7 cellular contexts compared by ENCODE assay signal in genomic region chr10:77641788-77642397, GRCh38. TPM values are rescaled to one million over a fixed set of nuclear protein-coding genes. Genes with fewer than 3 reads are reported as not detected.
DNase-seq lines count a peak whose midpoint lies in the region; ATAC-seq, FAIRE-seq and TF ChIP-seq lines count a peak whose summit lies in the region.

No MANE protein-coding gene starts in this region.

- peak; percentile 90 for FAIRE-seq in G401.6 (lab: Jason Lieb, UNC)
- peak; percentile 90 for FAIRE-seq in RCC 7860 (lab: Jason Lieb, UNC)

- in situ Hi-C loops in gastrocnemius medialis (cut with MboI; ENCODE audit: low sequenced_read_pairs in 4 of 4), result loop anchor here (5.0 to 10.0 kb wide), 6 partner anchors 240 to 477 kb away; no protein-coding TSS in a partner anchor

- no peaks in the 10 kb centered on the region for H3K9me3 ChIP-seq in gastrocnemius medialis

- H3K36me3 ChIP-seq in gastrocnemius medialis, result no peaks in the 10 kb centered on the region

- H3K4me3 ChIP-seq in gastrocnemius medialis, result no peak overlapping the region

- DNase-seq in Kasumi-1 (lab: John Stamatoyannopoulos, UW) (peak; percentile 84 to 91), RCC 7860 (ENCODE audit: low spot score) (peak; percentile 70), amniotic stem cell (lab: John Stamatoyannopoulos, UW) (peak; percentile 81), left cardiac atrium (peak; percentile 64), gastrocnemius medialis (peak in 1 of 2 donors; percentile 49), posterior vena cava (ENCODE audit: low spot score) (no peak)

- intact Hi-C loops in left cardiac atrium (cut with DNase I) (loop anchor here (2.0 to 10.0 kb wide), 5 partner anchors 147 to 467 kb away; no protein-coding TSS in a partner anchor), gastrocnemius medialis (cut with DNase I; ENCODE audit: low total_unique reads) (loop anchor here (1.0 to 2.0 kb wide), 4 partner anchors 211 to 477 kb away; no protein-coding TSS in a partner anchor), posterior vena cava (cut with DNase I) (loop anchor here (2.0 to 5.0 kb wide), 4 partner anchors 230 to 477 kb away; no protein-coding TSS in a partner anchor)

- TF ChIP-seq POLR2A in gastrocnemius medialis (IDR thresholded peaks at IDR 0.05), result no peak

- TF ChIP-seq CTCF in gastrocnemius medialis (IDR thresholded peaks at IDR 0.05 in 4 of 5, conservative IDR thresholded peaks at IDR 0.05 in 1 of 5), result peak; percentile 83 to 95 (median 90)

- peaks cover 0 to 3% (median 0%) of the 10 kb centered on the region in 3 donors for H3K27me3 ChIP-seq in gastrocnemius medialis

- peak overlapping the region in 1 of 4 donors; percentile 13 for H3K27ac ChIP-seq in gastrocnemius medialis

- no peak for ATAC-seq in left cardiac atrium
- peak; percentile 21 to 31 for ATAC-seq in gastrocnemius medialis

- peaks cover 3 to 6% of the 10 kb centered on the region in 2 donors for H3K4me1 ChIP-seq in gastrocnemius medialis

RNA-seq across cellular contexts. Expression of gene KCNMA1, which starts 4.3 kb away (rescaled TPM):
- total RNA-seq in left cardiac atrium (1 to 10 TPM; 4.1 to 5.3 TPM), gastrocnemius medialis (10 to 100 TPM; 66.8 to 96.5 (median 78.9) TPM), posterior vena cava (100 to 1,000 TPM in 1 of 2 donors, 10 to 100 TPM in 1; 99.7 to 117 TPM)

Comparison
In these comparisons a context has a peak if more than half of its experiments do, and no peak if none do; other contexts are left out.
1. ATAC-seq: peak in gastrocnemius medialis (2 of 2); none in left cardiac atrium (0 of 2).
2. RNA of gene KCNMA1, which starts 4.3 kb away (total RNA-seq): 99.7 to 117 TPM in posterior vena cava and 66.8 to 96.5 TPM in gastrocnemius medialis; 4.1 to 5.3 TPM in left cardiac atrium; every median in the first group is over 10 times any median in the second.